ENCODE assay signal across 23 cellular contexts in genomic region chr15:77039817-77040216, GRCh38. TPM values are rescaled to one million over a fixed set of nuclear protein-coding genes. Genes with fewer than 3 reads are reported as not detected.
DNase-seq lines count a peak whose midpoint lies in the region; ATAC-seq and TF ChIP-seq lines count a peak whose summit lies in the region.
"Had no signal": no experiment of that assay in that cellular context is flagged by ENCODE, and none has a peak within 500 bp of the region (broad histone marks: within the 10 kb centered on the region; RNA-seq: fewer than 3 reads in every experiment).

No MANE protein-coding gene starts in this region.

- peak overlapping the region in 1 of 12 donors; percentile 34 for H3K27ac ChIP-seq in heart left ventricle
- peak overlapping the region; percentile 57 for H3K27ac ChIP-seq in RWPE1
- peak overlapping the region; percentile 69 for H3K27ac ChIP-seq in psoas muscle
- H3K27ac ChIP-seq: A549 had no signal

- TF ChIP-seq CTCF in heart left ventricle (IDR thresholded peaks at IDR 0.05) = no peak
- TF ChIP-seq CTCF in RWPE1 (conservative IDR thresholded peaks at IDR 0.05; ENCODE audit: low read depth) = no peak
- no peak for TF ChIP-seq CTCF in psoas muscle (IDR thresholded peaks at IDR 0.05)

- H3K36me3 ChIP-seq in heart left ventricle (peaks cover 0 to 46% (median 15%) of the 10 kb centered on the region in 9 donors), psoas muscle (ENCODE audit: insufficient read depth in 1 of 2, low read depth in 1 of 2) (peaks cover 0 to 47% of the 10 kb centered on the region in 2 donors)

- WGBS in heart left ventricle, 4 donors = 53 to 81% (median 57%) methylated on average over 1 to 7 of the region's 7 CpGs; no CpG with 5 or more reads in 1 of the 4 donors
- 63% methylated on average over 7 of the region's 7 CpGs; no CpG with 5 or more reads in 2 of the 3 donors for WGBS in psoas muscle, 3 donors

- intact Hi-C loops in Right ventricle myocardium superior (cut with DNase I) (no loop called here), heart left ventricle (cut with DNase I) (no loop called here), psoas muscle (cut with DNase I) (loop anchor here in 1 of 2 donors (5.0 kb wide), 1 partner anchor 32 kb away; the partner anchor contains the start of gene TSPAN3)

- peaks cover 0 to 14% (median 0%) of the 10 kb centered on the region in 12 donors for H3K9me3 ChIP-seq in heart left ventricle
- no peaks in the 10 kb centered on the region for H3K9me3 ChIP-seq in psoas muscle
- H3K9me3 ChIP-seq: Caco-2 had no signal

- no peak overlapping the region for H3K4me3 Mint-ChIP-seq in activated CD4-positive, alpha-beta T cell treated with anti-CD3 and anti-CD28 coated beads, Interleukin-2, amount 10 ng/mL, durations not matched to agents 7 days and 5 days
- H3K4me3 Mint-ChIP-seq: CD4-positive, CD25-positive, alpha-beta regulatory T cell had no signal

- H3K27me3 Mint-ChIP-seq in activated CD4-positive, alpha-beta T cell treated with anti-CD3 and anti-CD28 coated beads, Interleukin-2, amount 10 ng/mL, durations not matched to agents 7 days and 5 days = no peaks in the 10 kb centered on the region
- H3K27me3 Mint-ChIP-seq: CD4-positive, CD25-positive, alpha-beta regulatory T cell had no signal

- peaks cover 7% of the 10 kb centered on the region for H3K4me1 Mint-ChIP-seq in activated CD4-positive, alpha-beta T cell treated with anti-CD3 and anti-CD28 coated beads, Interleukin-2, amount 10 ng/mL, durations not matched to agents 7 days and 5 days

- CTCF ChIA-PET in activated CD4-positive, alpha-beta T cell treated with anti-CD3 and anti-CD28 coated beads, Interleukin-2, amount 10 ng/mL, durations not matched to agents 7 days and 5 days (lab: Charles Lee) = no interaction called here
- CTCF ChIA-PET in RWPE1 (lab: Yijun Ruan, JAX) = no interaction called here

- H3K27me3 ChIP-seq in heart left ventricle (no peaks in the 10 kb centered on the region), psoas muscle (ENCODE audit: insufficient read depth in 3 of 3, low read length in 2 of 3) (no peaks in the 10 kb centered on the region)

- H3K4me3 ChIP-seq in heart left ventricle (no peak overlapping the region), psoas muscle (no peak overlapping the region)
- H3K4me3 ChIP-seq: A549 had no signal

- no peak for TF ChIP-seq POLR2A in heart left ventricle (IDR thresholded peaks at IDR 0.05)

- H3K4me1 ChIP-seq in heart left ventricle = peaks cover 0 to 37% (median 9%) of the 10 kb centered on the region in 12 donors
- peaks cover 19% of the 10 kb centered on the region for H3K4me1 ChIP-seq in psoas muscle
- H3K4me1 ChIP-seq: A549, Caco-2 had no signal

- H3K36me3 Mint-ChIP-seq in activated CD4-positive, alpha-beta T cell treated with anti-CD3 and anti-CD28 coated beads, Interleukin-2, amount 10 ng/mL, durations not matched to agents 7 days and 5 days (ENCODE audit: low read depth) = peaks cover 73% of the 10 kb centered on the region

- DNase-seq in activated CD4-positive, alpha-beta T cell treated with anti-CD3 and anti-CD28 coated beads, Interleukin-2, amount 10 ng/mL, durations not matched to agents 7 days and 5 days = no peak
- DNase-seq in activated CD4-positive, alpha-beta T cell treated with anti-CD3 and anti-CD28 coated beads, Interleukin-2, amount 50 U/mL, for 48 hours = no peak
- DNase-seq in Right ventricle myocardium superior = peak; percentile 24
- DNase-seq in heart left ventricle = no peak
- DNase-seq in RWPE1 (ENCODE audit: low spot score) = no peak
- no peak for DNase-seq in psoas muscle
- DNase-seq in AG08395 (ENCODE audit: low spot score) = no peak
- no peak for DNase-seq in DMS153 (lab: John Stamatoyannopoulos, UW)
- DNase-seq: Caco-2; CD4-positive, CD25-positive, alpha-beta regulatory T cell; DMS 273 treated with DMSO at 0.1 percent for 48 hours; H7; Kasumi-1; NCI-H1694; NCI-H2081; NCI-H2171; NCI-H345; NCI-H524; NCI-H774; NK-92 treated with Interleukin-12 subunit alpha and Interleukin-12 subunit beta, amount 100 ng/mL, for 24 hours had no signal

- no peak for ATAC-seq in Right ventricle myocardium superior (ENCODE audit: poor library complexity)
- ATAC-seq in heart left ventricle = no peak
- ATAC-seq in psoas muscle = no peak
- ATAC-seq: A549 had no signal

- peaks cover 9% of the 10 kb centered on the region for H3K9me3 Mint-ChIP-seq in activated CD4-positive, alpha-beta T cell treated with anti-CD3 and anti-CD28 coated beads, Interleukin-2, amount 10 ng/mL, durations not matched to agents 7 days and 5 days

- POLR2A ChIA-PET in activated CD4-positive, alpha-beta T cell treated with anti-CD3 and anti-CD28 coated beads, Interleukin-2, amount 10 ng/mL, durations not matched to agents 7 days and 5 days (lab: Charles Lee) = no interaction called here
- POLR2A ChIA-PET in RWPE1 (lab: Yijun Ruan, JAX; ENCODE audit: low non-redundant PET) = no interaction called here

- H3K27ac Mint-ChIP-seq in activated CD4-positive, alpha-beta T cell treated with anti-CD3 and anti-CD28 coated beads, Interleukin-2, amount 10 ng/mL, durations not matched to agents 7 days and 5 days = peak overlapping the region; percentile 57

RNA-seq across cellular contexts. Expression of gene TSPAN3, which starts 31.1 kb away (rescaled TPM):
- total RNA-seq in activated CD4-positive, alpha-beta T cell treated with anti-CD3 and anti-CD28 coated beads, Interleukin-2, amount 10 ng/mL, durations not matched to agents 7 days and 5 days = 10 to 100 TPM; 14.5 to 16.7 TPM
- total RNA-seq in Right ventricle myocardium superior = 85.2 TPM
- 100 to 1,000 TPM in 8 of 9 donors, 10 to 100 TPM in 1; 90.4 to 218 (median 133) TPM for total RNA-seq in heart left ventricle
- polyA plus RNA-seq in heart left ventricle = 100 to 1,000 TPM in 1 of 2 donors, 10 to 100 TPM in 1; 58.1 to 247 TPM
- total RNA-seq in psoas muscle = 100 to 1,000 TPM; 179 to 215 (median 207) TPM
- 100 to 1,000 TPM; 146 to 330 (median 210) TPM for polyA plus RNA-seq in psoas muscle

RNA-seq across cellular contexts. Expression of gene PSTPIP1, which starts 44.9 kb away (rescaled TPM):
- total RNA-seq in activated CD4-positive, alpha-beta T cell treated with anti-CD3 and anti-CD28 coated beads, Interleukin-2, amount 10 ng/mL, durations not matched to agents 7 days and 5 days = 100 to 1,000 TPM; 135 to 176 TPM
- 5.0 TPM for total RNA-seq in Right ventricle myocardium superior
- 10 to 100 TPM in 2 of 9 donors, 1 to 10 TPM in 7; 1.3 to 17.2 (median 2.9) TPM for total RNA-seq in heart left ventricle
- polyA plus RNA-seq in heart left ventricle = 1 to 10 TPM; 2.9 to 3.2 TPM
- total RNA-seq in psoas muscle = 1 to 10 TPM in 3 of 4 donors, under 1 TPM in 1; 0.97 to 2.2 (median 2.0) TPM
- polyA plus RNA-seq in psoas muscle = 1 to 10 TPM; 1.0 to 1.3 (median 1.2) TPM
- total RNA-seq: Caco-2, G401 had no signal
- polyA plus RNA-seq: A549, BJ had no signal

Comparison
In these comparisons a context has a peak if more than half of its experiments do, and no peak if none do; other contexts are left out.
1. RNA of gene PSTPIP1, which starts 44.9 kb away (total RNA-seq): 135 to 176 TPM in activated CD4-positive, alpha-beta T cell treated with anti-CD3 and anti-CD28 coated beads, Interleukin-2, amount 10 ng/mL, durations not matched to agents 7 days and 5 days; 5.0 TPM in Right ventricle myocardium superior (single experiment), 1.3 to 17.2 TPM in heart left ventricle and 0.97 to 2.2 TPM in psoas muscle; every median in the first group is over 4 times any median in the second.